In genomic region chr6:45728674-45729073, GRCh38 we compare ENCODE assay signal across 19 cellular contexts.
DNase-seq lines count a peak whose midpoint lies in the region; ATAC-seq, FAIRE-seq and TF ChIP-seq lines count a peak whose summit lies in the region.
"Had no signal": no experiment of that assay in that cellular context is flagged by ENCODE, and none has a peak within 500 bp of the region (broad histone marks: within the 10 kb centered on the region; RNA-seq: fewer than 3 reads in every experiment).

No MANE protein-coding gene starts in this region.

- peaks cover 8% of the 10 kb centered on the region; the same call in 1 of the 2 replicates for H3K36me3 Mint-ChIP-seq in HFFc6 (ENCODE audit: low read depth)
- H3K36me3 Mint-ChIP-seq in activated T-helper 1 cell treated with anti-CD3 and anti-CD28 coated beads, Interleukin-12 subunit alpha, Interleukin-12 subunit beta, Interleukin-2, Interleukin-4 antibody, amounts not matched to agents 30 ng/mL and 10 ng/mL and 1 ng/mL, durations not matched to agents 14 hours and 24 hours and 36 hours (ENCODE audit: low read depth), result no peaks in the 10 kb centered on the region
- H3K36me3 Mint-ChIP-seq: immature natural killer cell, mesothelial cell of epicardium had no signal

- WGBS in upper lobe of left lung, 2 donors, result 70 to 71% methylated on average over 3 of the region's 3 CpGs

- no peaks in the 10 kb centered on the region for H3K4me1 ChIP-seq in upper lobe of left lung
- H3K4me1 ChIP-seq: stomach had no signal

- no peak for TF ChIP-seq EP300 in upper lobe of left lung (IDR thresholded peaks at IDR 0.05)

- TF ChIP-seq CTCF in HFFc6 (IDR thresholded peaks at IDR 0.05) (no peak), upper lobe of left lung (IDR thresholded peaks at IDR 0.05) (no peak)

- H3K4me3 Mint-ChIP-seq in HFFc6, result no peak overlapping the region
- H3K4me3 Mint-ChIP-seq in activated T-helper 1 cell treated with anti-CD3 and anti-CD28 coated beads, Interleukin-12 subunit alpha, Interleukin-12 subunit beta, Interleukin-2, Interleukin-4 antibody, amounts not matched to agents 30 ng/mL and 10 ng/mL and 1 ng/mL, durations not matched to agents 14 hours and 24 hours and 36 hours, result no peak overlapping the region
- H3K4me3 Mint-ChIP-seq: activated CD4-positive, alpha-beta memory T cell treated with anti-CD3 and anti-CD28 coated beads, Interleukin-2, amount 10 ng/mL, durations not matched to agents 7 days and 5 days; activated T-helper 17 cell treated with anti-CD3 and anti-CD28 coated beads, Interleukin-2, amount 50 U/mL, for 72 hours; immature natural killer cell; mesothelial cell of epicardium had no signal

- intact Hi-C loops in activated T-helper 1 cell treated with anti-CD3 and anti-CD28 coated beads, Interleukin-12 subunit alpha, Interleukin-12 subunit beta, Interleukin-2, Interleukin-4 antibody, amounts not matched to agents 30 ng/mL and 10 ng/mL and 1 ng/mL, durations not matched to agents 14 hours and 24 hours and 36 hours (cut with micrococcal nuclease), result no loop called here

- no peak overlapping the region for H3K27ac Mint-ChIP-seq in HFFc6
- H3K27ac Mint-ChIP-seq in activated T-helper 1 cell treated with anti-CD3 and anti-CD28 coated beads, Interleukin-12 subunit alpha, Interleukin-12 subunit beta, Interleukin-2, Interleukin-4 antibody, amounts not matched to agents 30 ng/mL and 10 ng/mL and 1 ng/mL, durations not matched to agents 14 hours and 24 hours and 36 hours, result peak overlapping the region; percentile 11
- H3K27ac Mint-ChIP-seq: activated CD4-positive, alpha-beta memory T cell treated with anti-CD3 and anti-CD28 coated beads, Interleukin-2, amount 10 ng/mL, durations not matched to agents 7 days and 5 days; activated T-helper 17 cell treated with anti-CD3 and anti-CD28 coated beads, Interleukin-2, amount 50 U/mL, for 72 hours; immature natural killer cell; mesothelial cell of epicardium had no signal

- no peak overlapping the region for H3K4me3 ChIP-seq in upper lobe of left lung
- H3K4me3 ChIP-seq: SK-N-MC, stomach had no signal

- H3K36me3 ChIP-seq in upper lobe of left lung, result no peaks in the 10 kb centered on the region
- H3K36me3 ChIP-seq: neutrophil, stomach had no signal

- DNase-seq in AG08395 (ENCODE audit: low spot score) (peak; percentile 21), HFFc6 (peak; percentile 8), fibroblast of peridontal ligament (ENCODE audit: extremely low read depth) (peak; percentile 45), GM12892 (ENCODE audit: insufficient read length) (no peak), GM12891 (ENCODE audit: insufficient read length, low spot score) (no peak), upper lobe of left lung (no peak)
- no peak for DNase-seq in activated T-helper 1 cell treated with anti-CD3 and anti-CD28 coated beads, Interleukin-12 subunit alpha, Interleukin-12 subunit beta, Interleukin-2, Interleukin-4 antibody, amounts not matched to agents 30 ng/mL and 10 ng/mL and 1 ng/mL, durations not matched to agents 14 hours and 24 hours and 36 hours (ENCODE audit: low spot score)
- DNase-seq: activated CD4-positive, alpha-beta memory T cell treated with anti-CD3 and anti-CD28 coated beads, Interleukin-2, amount 10 ng/mL, durations not matched to agents 7 days and 5 days; immature natural killer cell; KBM-7; NCI-H2081 treated with DMSO at 0.1 percent for 48 hours; NK-92 treated with Interleukin-12 subunit alpha and Interleukin-12 subunit beta, amount 100 ng/mL, for 24 hours; stomach had no signal

- H3K27me3 ChIP-seq in upper lobe of left lung, result no peaks in the 10 kb centered on the region
- H3K27me3 ChIP-seq: neutrophil, stomach had no signal

- TF ChIP-seq POLR2A in GM12892 (IDR thresholded peaks at IDR 0.05; ENCODE audit: low read depth, low read length), result no peak
- TF ChIP-seq POLR2A in GM12891 (IDR thresholded peaks at IDR 0.05; ENCODE audit: low read depth, low read length), result no peak
- TF ChIP-seq POLR2A in upper lobe of left lung (IDR thresholded peaks at IDR 0.05), result no peak

- ATAC-seq in upper lobe of left lung (ENCODE audit: low FRiP score in 2 of 2) (no peak), GM19023 (IDR thresholded peaks at IDR 0.05; ENCODE audit: unreplicated experiment) (no peak)
- ATAC-seq: activated T-helper 17 cell treated with anti-CD3 and anti-CD28 coated beads, Interleukin-2, amount 50 U/mL, for 72 hours had no signal

- H3K9me3 Mint-ChIP-seq in HFFc6, result no peaks in the 10 kb centered on the region
- no peaks in the 10 kb centered on the region for H3K9me3 Mint-ChIP-seq in activated T-helper 1 cell treated with anti-CD3 and anti-CD28 coated beads, Interleukin-12 subunit alpha, Interleukin-12 subunit beta, Interleukin-2, Interleukin-4 antibody, amounts not matched to agents 30 ng/mL and 10 ng/mL and 1 ng/mL, durations not matched to agents 14 hours and 24 hours and 36 hours
- H3K9me3 Mint-ChIP-seq: immature natural killer cell, mesothelial cell of epicardium had no signal

- no peak for FAIRE-seq in GM12892 (lab: Jason Lieb, UNC)
- no peak for FAIRE-seq in GM12891 (lab: Jason Lieb, UNC)
- FAIRE-seq: H54 had no signal

- peaks cover 9% of the 10 kb centered on the region for H3K27me3 Mint-ChIP-seq in HFFc6 (ENCODE audit: insufficient read depth)
- peaks cover 4% of the 10 kb centered on the region for H3K27me3 Mint-ChIP-seq in activated T-helper 1 cell treated with anti-CD3 and anti-CD28 coated beads, Interleukin-12 subunit alpha, Interleukin-12 subunit beta, Interleukin-2, Interleukin-4 antibody, amounts not matched to agents 30 ng/mL and 10 ng/mL and 1 ng/mL, durations not matched to agents 14 hours and 24 hours and 36 hours (ENCODE audit: insufficient read depth)
- H3K27me3 Mint-ChIP-seq: activated T-helper 17 cell treated with anti-CD3 and anti-CD28 coated beads, Interleukin-2, amount 50 U/mL, for 72 hours had no signal

- H3K4me1 Mint-ChIP-seq in HFFc6 (ENCODE audit: low read depth), result peaks cover 22% of the 10 kb centered on the region
- peaks cover 11% of the 10 kb centered on the region for H3K4me1 Mint-ChIP-seq in activated T-helper 1 cell treated with anti-CD3 and anti-CD28 coated beads, Interleukin-12 subunit alpha, Interleukin-12 subunit beta, Interleukin-2, Interleukin-4 antibody, amounts not matched to agents 30 ng/mL and 10 ng/mL and 1 ng/mL, durations not matched to agents 14 hours and 24 hours and 36 hours (ENCODE audit: low read depth)
- H3K4me1 Mint-ChIP-seq: immature natural killer cell had no signal

- H3K27ac ChIP-seq in upper lobe of left lung, result no peak overlapping the region
- H3K27ac ChIP-seq: neutrophil, SK-N-MC, stomach had no signal

- H3K9me3 ChIP-seq in upper lobe of left lung, result no peaks in the 10 kb centered on the region
- H3K9me3 ChIP-seq: neutrophil had no signal

TF ChIP-seq in GM12891, 5 proteins besides CTCF, POLR2A, EP300 and RAD21:
- TF ChIP-seq POU2F2 (IDR thresholded peaks at IDR 0.05; ENCODE audit: low read depth, low read length) (no peak), POLR2AphosphoS5 (IDR thresholded peaks at IDR 0.05; ENCODE audit: low read depth, low read length) (no peak), SPI1 (IDR thresholded peaks at IDR 0.05; ENCODE audit: low read depth, low read length) (no peak), TAF1 (IDR thresholded peaks at IDR 0.05; ENCODE audit: low read depth, low read length) (no peak), PAX5 (IDR thresholded peaks at IDR 0.05; ENCODE audit: insufficient read depth, low read length, severe bottlenecking) (no peak)

Comparison
In these comparisons a context has a peak if more than half of its experiments do, and no peak if none do; other contexts are left out.
1. DNase-seq: peak in AG08395 (single experiment), HFFc6 (single experiment) and fibroblast of peridontal ligament (single experiment); none in activated T-helper 1 cell treated with anti-CD3 and anti-CD28 coated beads, Interleukin-12 subunit alpha, Interleukin-12 subunit beta, Interleukin-2, Interleukin-4 antibody, amounts not matched to agents 30 ng/mL and 10 ng/mL and 1 ng/mL, durations not matched to agents 14 hours and 24 hours and 36 hours (single experiment), GM12892 (single experiment), GM12891 (single experiment) and upper lobe of left lung (0 of 2).